ENCODE assay signal across 10 cellular contexts in genomic region chr9:119802621-119803020, GRCh38.
DNase-seq lines count a peak whose midpoint lies in the region; ATAC-seq, FAIRE-seq and TF ChIP-seq lines count a peak whose summit lies in the region.
"Had no signal": no experiment of that assay in that cellular context is flagged by ENCODE, and none has a peak within 500 bp of the region (broad histone marks: within the 10 kb centered on the region; RNA-seq: fewer than 3 reads in every experiment).

No MANE protein-coding gene starts in this region.

- H3K9me3 ChIP-seq in H1 (ENCODE audit: insufficient read depth in 2 of 2, low read depth in 1 of 2, low read length in 1 of 2), result no peaks in the 10 kb centered on the region
- no peaks in the 10 kb centered on the region for H3K9me3 ChIP-seq in vagina
- no peaks in the 10 kb centered on the region for H3K9me3 ChIP-seq in MM.1S (replicated peaks; ENCODE audit: insufficient read depth, low read length)
- H3K9me3 ChIP-seq: BE2C had no signal

- H4K5ac ChIP-seq in H1 (ENCODE audit: insufficient read length, low read depth, low read length), result no peak overlapping the region

- no peak overlapping the region for H3K23ac ChIP-seq in H1 (ENCODE audit: insufficient read length)

- H3K27ac ChIP-seq in H1 (ENCODE audit: low read depth, low read length) (no peak overlapping the region), vagina (peak overlapping the region; percentile 15), MM.1S (ENCODE audit: low read length) (no peak overlapping the region)
- H3K27ac ChIP-seq: KMS-11 had no signal

- H3K27ac Mint-ChIP-seq in mesothelial cell of epicardium, result peak overlapping the region; percentile 84
- no peak overlapping the region for H3K27ac Mint-ChIP-seq in effector memory CD8-positive, alpha-beta T cell

- H3K4me1 ChIP-seq in H1 (replicated peaks in 1 of 4; ENCODE audit: control insufficient read depth in 3 of 4, insufficient read depth in 4 of 4, low read length in 3 of 4) (no peaks in the 10 kb centered on the region), vagina (peaks cover 18% of the 10 kb centered on the region), MM.1S (ENCODE audit: low read length) (no peaks in the 10 kb centered on the region)
- H3K4me1 ChIP-seq: BE2C had no signal

- no peak overlapping the region for H3K14ac ChIP-seq in H1 (ENCODE audit: insufficient read length)

- peak; percentile 13 to 54 for DNase-seq in SHP77 (lab: John Stamatoyannopoulos, UW)
- no peak for DNase-seq in SHP77 treated with DMSO at 0.1 percent for 48 hours (lab: John Stamatoyannopoulos, UW)
- peak in 1 of 2 experiments; percentile 47 for DNase-seq in H1 (ENCODE audit: low read depth in 1 of 2, low spot score in 2 of 2)
- DNase-seq in mesothelial cell of epicardium (ENCODE audit: low spot score in 2 of 2, unreplicated experiment in 2 of 2), result peak in 1 of 2 experiments; percentile 44
- DNase-seq in vagina (ENCODE audit: extremely low spot score in 2 of 2), result no peak
- no peak for DNase-seq in effector memory CD8-positive, alpha-beta T cell
- no peak for DNase-seq in MM.1S
- DNase-seq: BE2C had no signal

- no peaks in the 10 kb centered on the region; the same call in 1 of the 2 replicates for H3K23me2 ChIP-seq in H1 (ENCODE audit: low read depth, low read length)

- H2BK5ac ChIP-seq in H1 (ENCODE audit: low read depth, low read length), result no peak overlapping the region

- intact Hi-C loops in vagina (cut with DNase I), result no loop called here

- H2BK120ac ChIP-seq in H1 (replicated peaks; ENCODE audit: low read depth, low read length), result no peak overlapping the region

- H3K9ac ChIP-seq in H1 (replicated peaks in 1 of 4; ENCODE audit: extremely low read depth in 1 of 4, low read depth in 3 of 4, low read length in 3 of 4) (no peak overlapping the region), MM.1S (ENCODE audit: low read length) (no peak overlapping the region)
- H3K9ac ChIP-seq: KMS-11 had no signal

- H3K79me1 ChIP-seq in H1 (ENCODE audit: low read depth, low read length), result no peaks in the 10 kb centered on the region

- H3F3A ChIP-seq in MM.1S (ENCODE audit: insufficient read depth, low read length), result no peaks in the 10 kb centered on the region

- no peak overlapping the region for H3K4me3 Mint-ChIP-seq in mesothelial cell of epicardium
- H3K4me3 Mint-ChIP-seq in effector memory CD8-positive, alpha-beta T cell, result no peak overlapping the region

- no peak overlapping the region for H3K4ac ChIP-seq in H1 (replicated peaks; ENCODE audit: insufficient read length, low read depth, low read length)

- CTCF ChIA-PET in H1 (lab: Charles Lee; ENCODE audit: partially characterized antibody), result interaction anchor here (0.6 kb wide), 2 partner anchors 84 to 293 kb away, joined by 3 to 4 read pairs; no protein-coding TSS in a partner anchor

- ATAC-seq in effector memory CD8-positive, alpha-beta T cell (replicated peaks), result no peak
- no peak for ATAC-seq in GM18519 (IDR thresholded peaks at IDR 0.05; ENCODE audit: low FRiP score, unreplicated experiment)

- POLR2A ChIA-PET in H1 (lab: Charles Lee; ENCODE audit: partially characterized antibody), result no interaction called here

- peak overlapping the region; percentile 89 for H2AFZ ChIP-seq in H1 (ENCODE audit: low read length)
- H2AFZ ChIP-seq in MM.1S (ENCODE audit: low read length), result no peak overlapping the region

- peak overlapping the region; percentile 48 for H4K91ac ChIP-seq in H1 (replicated peaks; ENCODE audit: insufficient read length, low read length)

- H2BK15ac ChIP-seq in H1 (ENCODE audit: low read length), result peak overlapping the region; percentile 8; the same call in 1 of the 2 replicates

- no peak for TF ChIP-seq EP300 in H1 (IDR thresholded peaks at IDR 0.05; ENCODE audit: borderline replicate concordance in 1 of 2, low read depth in 2 of 2, low read length in 2 of 2)

- H3K4me2 ChIP-seq in H1 (ENCODE audit: insufficient read depth in 1 of 2, low read depth in 2 of 2, low read length in 2 of 2) (no peak overlapping the region), MM.1S (ENCODE audit: low read depth, low read length) (no peak overlapping the region)
- H3K4me2 ChIP-seq: KMS-11 had no signal

- H2BK20ac ChIP-seq in H1 (ENCODE audit: low read length), result no peak overlapping the region

- H2BK12ac ChIP-seq in H1 (ENCODE audit: low read depth, low read length), result no peak overlapping the region

- no peaks in the 10 kb centered on the region; a peak in 1 of 7 replicates for H3K27me3 ChIP-seq in H1 (replicated peaks in 1 of 4; ENCODE audit: control insufficient read depth in 3 of 4, extremely low read depth in 1 of 4, insufficient read depth in 3 of 4, low read length in 3 of 4)
- no peaks in the 10 kb centered on the region for H3K27me3 ChIP-seq in vagina
- no peaks in the 10 kb centered on the region for H3K27me3 ChIP-seq in MM.1S (replicated peaks; ENCODE audit: insufficient read depth, low read length)
- H3K27me3 ChIP-seq: BE2C had no signal

- TF ChIP-seq POLR2A in H1 (IDR thresholded peaks at IDR 0.05; ENCODE audit: control extremely low read depth in 1 of 2, low read depth in 2 of 2, low read length in 2 of 2) (no peak), vagina (IDR thresholded peaks at IDR 0.05) (no peak)

- H3K79me2 ChIP-seq in H1 (ENCODE audit: control insufficient read depth in 1 of 2, insufficient read depth in 2 of 2, low read length in 2 of 2) (no peaks in the 10 kb centered on the region), MM.1S (ENCODE audit: low read length) (no peaks in the 10 kb centered on the region)

- H3K9me2 ChIP-seq in MM.1S (replicated peaks; ENCODE audit: insufficient read depth, low read length), result no peaks in the 10 kb centered on the region

- H3K36me3 ChIP-seq in H1 (ENCODE audit: control insufficient read depth in 2 of 4, insufficient read depth in 4 of 4, low read length in 3 of 4), result no peaks in the 10 kb centered on the region
- no peaks in the 10 kb centered on the region for H3K36me3 ChIP-seq in vagina
- H3K36me3 ChIP-seq in MM.1S (replicated peaks; ENCODE audit: insufficient read depth, low read length), result no peaks in the 10 kb centered on the region
- H3K36me3 ChIP-seq: BE2C had no signal

- no peak overlapping the region for H4K8ac ChIP-seq in H1 (ENCODE audit: extremely low read depth, insufficient read depth, low read length)

- H4K20me1 ChIP-seq in H1 (replicated peaks in 1 of 2; ENCODE audit: control insufficient read depth in 1 of 2, insufficient read depth in 2 of 2, low read length in 2 of 2) (no peaks in the 10 kb centered on the region), MM.1S (ENCODE audit: insufficient read depth, low read length) (no peaks in the 10 kb centered on the region)

- peaks cover 7% of the 10 kb centered on the region for H3K9me3 Mint-ChIP-seq in mesothelial cell of epicardium
- no peaks in the 10 kb centered on the region for H3K9me3 Mint-ChIP-seq in effector memory CD8-positive, alpha-beta T cell

- no peak for FAIRE-seq in H1 (lab: Jason Lieb, UNC)

- peaks cover 8% of the 10 kb centered on the region for H3K27me3 Mint-ChIP-seq in mesothelial cell of epicardium (ENCODE audit: low read depth)
- no peaks in the 10 kb centered on the region for H3K27me3 Mint-ChIP-seq in effector memory CD8-positive, alpha-beta T cell

- TF ChIP-seq CTCF in H1 (IDR thresholded peaks at IDR 0.05; ENCODE audit: control extremely low read depth in 1 of 3, insufficient read depth in 1 of 3, low read depth in 1 of 3, low read length in 3 of 3) (no peak), mesothelial cell of epicardium (IDR thresholded peaks at IDR 0.05; ENCODE audit: unreplicated experiment) (no peak), vagina (IDR thresholded peaks at IDR 0.05) (no peak), MM.1S (IDR thresholded peaks at IDR 0.05; ENCODE audit: low read length) (no peak)

- no peak overlapping the region for H2AK5ac ChIP-seq in H1 (ENCODE audit: low read depth, low read length)

- WGBS in H1 (ENCODE audit: extremely low coverage in 1 of 2, insufficient coverage in 1 of 2, insufficient read length in 1 of 2, insufficient replicate concordance in 2 of 2, low coverage in 1 of 2, low lambda C conversion rate in 2 of 2, missing lambda C conversion rate in 1 of 2), 2 experiments, result 83% methylated on average over 5 of the region's 6 CpGs; no CpG with 5 or more reads in 1 of the 2 experiments

- H3K36me3 Mint-ChIP-seq in mesothelial cell of epicardium, result no peaks in the 10 kb centered on the region
- no peaks in the 10 kb centered on the region for H3K36me3 Mint-ChIP-seq in effector memory CD8-positive, alpha-beta T cell (ENCODE audit: insufficient read depth)

- no peak overlapping the region for H3K18ac ChIP-seq in H1 (ENCODE audit: extremely low read depth, low read length)

- H3K56ac ChIP-seq in H1 (replicated peaks; ENCODE audit: insufficient read length, low read depth, low read length), result no peak overlapping the region

- no peak overlapping the region for H3K4me3 ChIP-seq in H1 (ENCODE audit: extremely low read depth in 1 of 4, insufficient read depth in 2 of 4, low read depth in 3 of 4, low read length in 4 of 4)
- no peak overlapping the region for H3K4me3 ChIP-seq in vagina
- no peak overlapping the region for H3K4me3 ChIP-seq in MM.1S (ENCODE audit: low read length)

- H3K4me1 Mint-ChIP-seq in mesothelial cell of epicardium, result peaks cover 21% of the 10 kb centered on the region
- H3K4me1 Mint-ChIP-seq in effector memory CD8-positive, alpha-beta T cell (ENCODE audit: low read depth in 2 of 2), result no peaks in the 10 kb centered on the region

- TF ChIP-seq RAD21 in H1 (IDR thresholded peaks at IDR 0.05 in 1 of 2, conservative IDR thresholded peaks at IDR 0.05 in 1 of 2; ENCODE audit: low read depth in 2 of 2, low read length in 2 of 2), result no peak

TF ChIP-seq in H1, 55 proteins besides CTCF, POLR2A, EP300 and RAD21:
- TF ChIP-seq RBBP5 (IDR thresholded peaks at IDR 0.05; ENCODE audit: borderline replicate concordance, low read depth, low read length), result no peak

Comparison
In these comparisons a context has a peak if more than half of its experiments do, and no peak if none do; other contexts are left out.
1. DNase-seq: peak in SHP77 (2 of 2); none in SHP77 treated with DMSO at 0.1 percent for 48 hours (single experiment), vagina (0 of 2), effector memory CD8-positive, alpha-beta T cell (0 of 3) and MM.1S (single experiment).